In the genomic region with DNA sequence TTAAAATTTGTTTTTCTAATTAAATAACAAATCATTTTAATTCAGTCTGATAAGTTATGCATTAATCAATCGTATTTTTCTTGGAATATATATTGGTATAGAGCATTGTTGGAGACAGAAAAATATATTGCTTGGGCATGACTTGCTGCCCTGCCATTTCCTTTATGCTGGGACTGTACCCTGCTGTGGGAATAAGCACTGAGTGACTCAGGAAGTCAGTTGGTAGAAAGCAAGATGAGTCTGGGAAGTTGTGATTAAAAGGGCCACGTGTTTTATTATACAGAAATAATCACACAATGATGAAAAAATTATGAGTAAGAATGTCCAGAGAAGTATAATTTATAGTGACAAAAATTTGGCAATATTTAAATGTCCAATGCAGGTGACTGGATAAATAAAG, we compare ENCODE assay signal across 1 cellular context.
TF ChIP-seq lines count a peak whose summit lies in the region.

No MANE protein-coding gene starts in this region.

TF ChIP-seq in SK-N-SH, 30 proteins besides CTCF, POLR2A, EP300 and RAD21 (continued from another document):
- TF ChIP-seq, protein P1, sequence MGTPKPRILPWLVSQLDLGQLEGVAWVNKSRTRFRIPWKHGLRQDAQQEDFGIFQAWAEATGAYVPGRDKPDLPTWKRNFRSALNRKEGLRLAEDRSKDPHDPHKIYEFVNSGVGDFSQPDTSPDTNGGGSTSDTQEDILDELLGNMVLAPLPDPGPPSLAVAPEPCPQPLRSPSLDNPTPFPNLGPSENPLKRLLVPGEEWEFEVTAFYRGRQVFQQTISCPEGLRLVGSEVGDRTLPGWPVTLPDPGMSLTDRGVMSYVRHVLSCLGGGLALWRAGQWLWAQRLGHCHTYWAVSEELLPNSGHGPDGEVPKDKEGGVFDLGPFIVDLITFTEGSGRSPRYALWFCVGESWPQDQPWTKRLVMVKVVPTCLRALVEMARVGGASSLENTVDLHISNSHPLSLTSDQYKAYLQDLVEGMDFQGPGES (IDR thresholded peaks at IDR 0.05; ENCODE audit: low read depth, low read length): no peak
- TF ChIP-seq, protein P2, sequence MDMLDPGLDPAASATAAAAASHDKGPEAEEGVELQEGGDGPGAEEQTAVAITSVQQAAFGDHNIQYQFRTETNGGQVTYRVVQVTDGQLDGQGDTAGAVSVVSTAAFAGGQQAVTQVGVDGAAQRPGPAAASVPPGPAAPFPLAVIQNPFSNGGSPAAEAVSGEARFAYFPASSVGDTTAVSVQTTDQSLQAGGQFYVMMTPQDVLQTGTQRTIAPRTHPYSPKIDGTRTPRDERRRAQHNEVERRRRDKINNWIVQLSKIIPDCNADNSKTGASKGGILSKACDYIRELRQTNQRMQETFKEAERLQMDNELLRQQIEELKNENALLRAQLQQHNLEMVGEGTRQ (IDR thresholded peaks at IDR 0.05; ENCODE audit: borderline replicate concordance, low read depth, low read length): no peak
- no peak for TF ChIP-seq POLR2AphosphoS5 (IDR thresholded peaks at IDR 0.05; ENCODE audit: low read depth, low read length)
